ENCODE assay signal across 1 cellular context in the genomic region with DNA sequence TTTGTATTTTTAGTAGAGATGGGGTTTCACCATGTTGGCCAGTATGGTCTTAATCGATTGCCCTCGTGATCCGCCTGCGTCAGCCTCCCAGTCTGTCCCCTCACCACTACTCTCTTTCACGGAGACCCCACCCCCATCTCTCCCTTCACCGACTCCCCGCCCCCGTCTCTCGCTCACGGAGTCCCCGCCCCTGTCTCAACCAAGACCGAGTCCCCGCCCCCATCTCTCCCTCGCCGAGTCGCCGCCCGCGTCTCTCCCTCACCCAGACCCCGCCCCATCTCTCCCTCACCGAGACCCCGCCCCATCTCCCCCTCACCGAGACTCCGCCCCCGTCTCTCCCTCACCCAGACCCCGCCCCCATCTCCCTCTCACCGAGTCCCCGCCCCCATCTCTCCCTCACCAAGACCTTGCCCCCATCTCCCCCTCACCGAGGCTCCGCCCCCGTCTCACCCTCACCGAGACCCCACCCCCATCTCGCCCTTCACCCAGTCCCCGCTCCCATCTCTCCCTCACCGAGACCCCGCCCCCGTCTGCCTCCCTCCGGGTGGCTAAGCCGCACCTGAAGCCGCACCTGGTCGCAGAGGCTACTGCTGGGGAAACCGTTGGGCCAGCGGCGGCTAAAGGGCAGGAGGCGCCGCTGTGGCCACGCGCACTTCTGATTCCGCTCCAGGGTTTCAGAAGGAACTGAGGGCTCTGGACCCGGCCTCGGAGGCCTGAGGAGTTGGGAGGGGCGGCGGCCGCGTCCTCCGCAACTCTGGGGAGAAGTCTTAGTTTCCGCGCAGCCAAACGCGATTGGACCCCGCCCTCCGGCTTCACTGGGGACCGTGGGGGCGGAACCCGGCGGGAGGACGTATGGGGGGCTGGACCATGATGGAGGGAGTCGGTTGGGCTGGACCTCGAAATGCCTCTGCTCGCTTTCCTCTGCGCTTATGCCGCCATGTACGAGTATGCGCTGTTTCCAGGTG.
TF ChIP-seq lines count a peak whose summit lies in the region.

No MANE protein-coding gene starts in this region.

TF ChIP-seq in H1, 55 proteins besides CTCF, POLR2A, EP300 and RAD21 (continues in another document):
- TF ChIP-seq YY1 (IDR thresholded peaks at IDR 0.05; ENCODE audit: low read depth, low read length) = 0 out of 2 replicates have a peak, but pooled peaks have one; percentile 48
- TF ChIP-seq TCF12 (IDR thresholded peaks at IDR 0.05; ENCODE audit: low read depth, low read length) = peak; percentile 85
- TF ChIP-seq, protein P1, sequence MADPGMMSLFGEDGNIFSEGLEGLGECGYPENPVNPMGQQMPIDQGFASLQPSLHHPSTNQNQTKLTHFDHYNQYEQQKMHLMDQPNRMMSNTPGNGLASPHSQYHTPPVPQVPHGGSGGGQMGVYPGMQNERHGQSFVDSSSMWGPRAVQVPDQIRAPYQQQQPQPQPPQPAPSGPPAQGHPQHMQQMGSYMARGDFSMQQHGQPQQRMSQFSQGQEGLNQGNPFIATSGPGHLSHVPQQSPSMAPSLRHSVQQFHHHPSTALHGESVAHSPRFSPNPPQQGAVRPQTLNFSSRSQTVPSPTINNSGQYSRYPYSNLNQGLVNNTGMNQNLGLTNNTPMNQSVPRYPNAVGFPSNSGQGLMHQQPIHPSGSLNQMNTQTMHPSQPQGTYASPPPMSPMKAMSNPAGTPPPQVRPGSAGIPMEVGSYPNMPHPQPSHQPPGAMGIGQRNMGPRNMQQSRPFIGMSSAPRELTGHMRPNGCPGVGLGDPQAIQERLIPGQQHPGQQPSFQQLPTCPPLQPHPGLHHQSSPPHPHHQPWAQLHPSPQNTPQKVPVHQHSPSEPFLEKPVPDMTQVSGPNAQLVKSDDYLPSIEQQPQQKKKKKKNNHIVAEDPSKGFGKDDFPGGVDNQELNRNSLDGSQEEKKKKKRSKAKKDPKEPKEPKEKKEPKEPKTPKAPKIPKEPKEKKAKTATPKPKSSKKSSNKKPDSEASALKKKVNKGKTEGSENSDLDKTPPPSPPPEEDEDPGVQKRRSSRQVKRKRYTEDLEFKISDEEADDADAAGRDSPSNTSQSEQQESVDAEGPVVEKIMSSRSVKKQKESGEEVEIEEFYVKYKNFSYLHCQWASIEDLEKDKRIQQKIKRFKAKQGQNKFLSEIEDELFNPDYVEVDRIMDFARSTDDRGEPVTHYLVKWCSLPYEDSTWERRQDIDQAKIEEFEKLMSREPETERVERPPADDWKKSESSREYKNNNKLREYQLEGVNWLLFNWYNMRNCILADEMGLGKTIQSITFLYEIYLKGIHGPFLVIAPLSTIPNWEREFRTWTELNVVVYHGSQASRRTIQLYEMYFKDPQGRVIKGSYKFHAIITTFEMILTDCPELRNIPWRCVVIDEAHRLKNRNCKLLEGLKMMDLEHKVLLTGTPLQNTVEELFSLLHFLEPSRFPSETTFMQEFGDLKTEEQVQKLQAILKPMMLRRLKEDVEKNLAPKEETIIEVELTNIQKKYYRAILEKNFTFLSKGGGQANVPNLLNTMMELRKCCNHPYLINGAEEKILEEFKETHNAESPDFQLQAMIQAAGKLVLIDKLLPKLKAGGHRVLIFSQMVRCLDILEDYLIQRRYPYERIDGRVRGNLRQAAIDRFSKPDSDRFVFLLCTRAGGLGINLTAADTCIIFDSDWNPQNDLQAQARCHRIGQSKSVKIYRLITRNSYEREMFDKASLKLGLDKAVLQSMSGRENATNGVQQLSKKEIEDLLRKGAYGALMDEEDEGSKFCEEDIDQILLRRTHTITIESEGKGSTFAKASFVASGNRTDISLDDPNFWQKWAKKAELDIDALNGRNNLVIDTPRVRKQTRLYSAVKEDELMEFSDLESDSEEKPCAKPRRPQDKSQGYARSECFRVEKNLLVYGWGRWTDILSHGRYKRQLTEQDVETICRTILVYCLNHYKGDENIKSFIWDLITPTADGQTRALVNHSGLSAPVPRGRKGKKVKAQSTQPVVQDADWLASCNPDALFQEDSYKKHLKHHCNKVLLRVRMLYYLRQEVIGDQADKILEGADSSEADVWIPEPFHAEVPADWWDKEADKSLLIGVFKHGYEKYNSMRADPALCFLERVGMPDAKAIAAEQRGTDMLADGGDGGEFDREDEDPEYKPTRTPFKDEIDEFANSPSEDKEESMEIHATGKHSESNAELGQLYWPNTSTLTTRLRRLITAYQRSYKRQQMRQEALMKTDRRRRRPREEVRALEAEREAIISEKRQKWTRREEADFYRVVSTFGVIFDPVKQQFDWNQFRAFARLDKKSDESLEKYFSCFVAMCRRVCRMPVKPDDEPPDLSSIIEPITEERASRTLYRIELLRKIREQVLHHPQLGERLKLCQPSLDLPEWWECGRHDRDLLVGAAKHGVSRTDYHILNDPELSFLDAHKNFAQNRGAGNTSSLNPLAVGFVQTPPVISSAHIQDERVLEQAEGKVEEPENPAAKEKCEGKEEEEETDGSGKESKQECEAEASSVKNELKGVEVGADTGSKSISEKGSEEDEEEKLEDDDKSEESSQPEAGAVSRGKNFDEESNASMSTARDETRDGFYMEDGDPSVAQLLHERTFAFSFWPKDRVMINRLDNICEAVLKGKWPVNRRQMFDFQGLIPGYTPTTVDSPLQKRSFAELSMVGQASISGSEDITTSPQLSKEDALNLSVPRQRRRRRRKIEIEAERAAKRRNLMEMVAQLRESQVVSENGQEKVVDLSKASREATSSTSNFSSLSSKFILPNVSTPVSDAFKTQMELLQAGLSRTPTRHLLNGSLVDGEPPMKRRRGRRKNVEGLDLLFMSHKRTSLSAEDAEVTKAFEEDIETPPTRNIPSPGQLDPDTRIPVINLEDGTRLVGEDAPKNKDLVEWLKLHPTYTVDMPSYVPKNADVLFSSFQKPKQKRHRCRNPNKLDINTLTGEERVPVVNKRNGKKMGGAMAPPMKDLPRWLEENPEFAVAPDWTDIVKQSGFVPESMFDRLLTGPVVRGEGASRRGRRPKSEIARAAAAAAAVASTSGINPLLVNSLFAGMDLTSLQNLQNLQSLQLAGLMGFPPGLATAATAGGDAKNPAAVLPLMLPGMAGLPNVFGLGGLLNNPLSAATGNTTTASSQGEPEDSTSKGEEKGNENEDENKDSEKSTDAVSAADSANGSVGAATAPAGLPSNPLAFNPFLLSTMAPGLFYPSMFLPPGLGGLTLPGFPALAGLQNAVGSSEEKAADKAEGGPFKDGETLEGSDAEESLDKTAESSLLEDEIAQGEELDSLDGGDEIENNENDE (IDR thresholded peaks at IDR 0.05; ENCODE audit: insufficient replicate concordance, low read length) = no peak
- TF ChIP-seq, protein P2, sequence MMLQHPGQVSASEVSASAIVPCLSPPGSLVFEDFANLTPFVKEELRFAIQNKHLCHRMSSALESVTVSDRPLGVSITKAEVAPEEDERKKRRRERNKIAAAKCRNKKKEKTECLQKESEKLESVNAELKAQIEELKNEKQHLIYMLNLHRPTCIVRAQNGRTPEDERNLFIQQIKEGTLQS (IDR thresholded peaks at IDR 0.05; ENCODE audit: insufficient read depth, low read depth, low read length) = no peak
- TF ChIP-seq NRF1 (IDR thresholded peaks at IDR 0.05; ENCODE audit: low read depth, low read length) = no peak
- peak; percentile 70 for TF ChIP-seq TBP (IDR thresholded peaks at IDR 0.05; ENCODE audit: low read depth, low read length)
- TF ChIP-seq, protein P3, sequence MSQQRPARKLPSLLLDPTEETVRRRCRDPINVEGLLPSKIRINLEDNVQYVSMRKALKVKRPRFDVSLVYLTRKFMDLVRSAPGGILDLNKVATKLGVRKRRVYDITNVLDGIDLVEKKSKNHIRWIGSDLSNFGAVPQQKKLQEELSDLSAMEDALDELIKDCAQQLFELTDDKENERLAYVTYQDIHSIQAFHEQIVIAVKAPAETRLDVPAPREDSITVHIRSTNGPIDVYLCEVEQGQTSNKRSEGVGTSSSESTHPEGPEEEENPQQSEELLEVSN (IDR thresholded peaks at IDR 0.05) = peak; percentile 12; the same call in 1 of the 2 replicates
- TF ChIP-seq GABPA (IDR thresholded peaks at IDR 0.05; ENCODE audit: borderline replicate concordance, insufficient read depth, low read length) = no peak
- no peak for TF ChIP-seq SIRT6 (IDR thresholded peaks at IDR 0.05; ENCODE audit: low read length)
- no peak for TF ChIP-seq SIX5 (IDR thresholded peaks at IDR 0.05; ENCODE audit: low read depth, low read length)
- peak; percentile 45; the same call in 1 of the 2 replicates for TF ChIP-seq GTF2F1 (IDR thresholded peaks at IDR 0.05; ENCODE audit: borderline replicate concordance, low read depth, low read length)
- no peak for TF ChIP-seq EGR1 (IDR thresholded peaks at IDR 0.05; ENCODE audit: borderline replicate concordance, low read depth, low read length)
- no peak for TF ChIP-seq SRF (IDR thresholded peaks at IDR 0.05; ENCODE audit: low read depth, low read length)
- no peak for TF ChIP-seq RFX5 (IDR thresholded peaks at IDR 0.05; ENCODE audit: borderline replicate concordance, low read depth, low read length)
- TF ChIP-seq TAF1 (IDR thresholded peaks at IDR 0.05; ENCODE audit: low read depth, low read length) = peak; percentile 73
- TF ChIP-seq, protein P4, sequence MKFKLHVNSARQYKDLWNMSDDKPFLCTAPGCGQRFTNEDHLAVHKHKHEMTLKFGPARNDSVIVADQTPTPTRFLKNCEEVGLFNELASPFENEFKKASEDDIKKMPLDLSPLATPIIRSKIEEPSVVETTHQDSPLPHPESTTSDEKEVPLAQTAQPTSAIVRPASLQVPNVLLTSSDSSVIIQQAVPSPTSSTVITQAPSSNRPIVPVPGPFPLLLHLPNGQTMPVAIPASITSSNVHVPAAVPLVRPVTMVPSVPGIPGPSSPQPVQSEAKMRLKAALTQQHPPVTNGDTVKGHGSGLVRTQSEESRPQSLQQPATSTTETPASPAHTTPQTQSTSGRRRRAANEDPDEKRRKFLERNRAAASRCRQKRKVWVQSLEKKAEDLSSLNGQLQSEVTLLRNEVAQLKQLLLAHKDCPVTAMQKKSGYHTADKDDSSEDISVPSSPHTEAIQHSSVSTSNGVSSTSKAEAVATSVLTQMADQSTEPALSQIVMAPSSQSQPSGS (IDR thresholded peaks at IDR 0.05; ENCODE audit: low read length) = peak; percentile 54; the same call in 1 of the 2 replicates
- TF ChIP-seq KDM4A (IDR thresholded peaks at IDR 0.05; ENCODE audit: low read depth, low read length, severe bottlenecking) = peak; percentile 49
- TF ChIP-seq TEAD4 (IDR thresholded peaks at IDR 0.05; ENCODE audit: low read depth, low read length) = no peak
- no peak for TF ChIP-seq RNF2 (IDR thresholded peaks at IDR 0.05; ENCODE audit: borderline replicate concordance, low read depth, low read length, missing control alignments, poor library complexity, severe bottlenecking)
- TF ChIP-seq EZH2 (IDR thresholded peaks at IDR 0.05; ENCODE audit: low read depth, low read length, severe bottlenecking) = no peak
- TF ChIP-seq PHF8 (conservative IDR thresholded peaks at IDR 0.05; ENCODE audit: low read depth, low read length) = peak; percentile 97
- TF ChIP-seq KDM1A (IDR thresholded peaks at IDR 0.05; ENCODE audit: borderline replicate concordance, low read length) = no peak
- TF ChIP-seq ASH2L (IDR thresholded peaks at IDR 0.05; ENCODE audit: low read length) = peak; percentile 66
- TF ChIP-seq HDAC6 (IDR thresholded peaks at IDR 0.05; ENCODE audit: low read depth, low read length) = no peak
- peak in 1 of 2 experiments; percentile 29; a peak in 1 of 4 replicates for TF ChIP-seq HDAC2 (IDR thresholded peaks at IDR 0.05; ENCODE audit: borderline replicate concordance in 1 of 2, low read depth in 2 of 2, low read length in 2 of 2)
- peak in 1 of 2 experiments; percentile 75; a peak in 1 of 4 replicates for TF ChIP-seq SIN3A (conservative IDR thresholded peaks at IDR 0.05 in 1 of 2, IDR thresholded peaks at IDR 0.05 in 1 of 2; ENCODE audit: low read depth in 1 of 2, low read length in 2 of 2)
- no peak for TF ChIP-seq JUND (IDR thresholded peaks at IDR 0.05; ENCODE audit: low read length)
- no peak for TF ChIP-seq MAFK (IDR thresholded peaks at IDR 0.05; ENCODE audit: low read depth, low read length)
- TF ChIP-seq NANOG (IDR thresholded peaks at IDR 0.05; ENCODE audit: insufficient read depth, low read depth, low read length, poor library complexity, severe bottlenecking) = no peak
- peak; percentile 80 for TF ChIP-seq CHD2 (IDR thresholded peaks at IDR 0.05; ENCODE audit: low read length)
- TF ChIP-seq BACH1 (IDR thresholded peaks at IDR 0.05; ENCODE audit: low read length) = no peak
- TF ChIP-seq CEBPB (IDR thresholded peaks at IDR 0.05; ENCODE audit: low read depth, low read length) = no peak
- no peak for TF ChIP-seq SUZ12 (IDR thresholded peaks at IDR 0.05; ENCODE audit: low read length)
- TF ChIP-seq CHD1 (IDR thresholded peaks at IDR 0.05; ENCODE audit: low read depth, low read length) = 0 out of 2 replicates have a peak, but pooled peaks have one; percentile 53
- no peak for TF ChIP-seq CBX5 (IDR thresholded peaks at IDR 0.05; ENCODE audit: low read depth, low read length)
- TF ChIP-seq TAF7 (optimal IDR thresholded peaks at IDR 0.05; ENCODE audit: borderline replicate concordance, low read depth, low read length) = peak; percentile 90
- no peak for TF ChIP-seq SAP30 (IDR thresholded peaks at IDR 0.05; ENCODE audit: insufficient read depth, insufficient replicate concordance, low read length)
- TF ChIP-seq CBX8 (IDR thresholded peaks at IDR 0.05; ENCODE audit: borderline replicate concordance, low read depth, low read length) = no peak
- peak; percentile 81 for TF ChIP-seq POLR2AphosphoS5 (IDR thresholded peaks at IDR 0.05; ENCODE audit: low read depth, low read length)
- no peak for TF ChIP-seq POU5F1 (IDR thresholded peaks at IDR 0.05; ENCODE audit: low read depth, low read length)
- TF ChIP-seq SP1 (IDR thresholded peaks at IDR 0.05; ENCODE audit: low read depth, low read length) = no peak
- no peak for TF ChIP-seq RXRA (IDR thresholded peaks at IDR 0.05; ENCODE audit: insufficient read depth, low read depth, low read length)
- TF ChIP-seq RBBP5 (IDR thresholded peaks at IDR 0.05; ENCODE audit: borderline replicate concordance, low read depth, low read length) = peak; percentile 85; the same call in 1 of the 2 replicates
- TF ChIP-seq ZNF274 (IDR thresholded peaks at IDR 0.05; ENCODE audit: borderline replicate concordance, extremely low read depth, low read length) = no peak
- peak; percentile 42; the same call in 1 of the 2 replicates for TF ChIP-seq CREB1 (IDR thresholded peaks at IDR 0.05)
- no peak for TF ChIP-seq JUN (IDR thresholded peaks at IDR 0.05; ENCODE audit: low read depth, low read length)
- TF ChIP-seq SP4 (IDR thresholded peaks at IDR 0.05; ENCODE audit: low read length) = peak; percentile 85
- TF ChIP-seq, protein P5, sequence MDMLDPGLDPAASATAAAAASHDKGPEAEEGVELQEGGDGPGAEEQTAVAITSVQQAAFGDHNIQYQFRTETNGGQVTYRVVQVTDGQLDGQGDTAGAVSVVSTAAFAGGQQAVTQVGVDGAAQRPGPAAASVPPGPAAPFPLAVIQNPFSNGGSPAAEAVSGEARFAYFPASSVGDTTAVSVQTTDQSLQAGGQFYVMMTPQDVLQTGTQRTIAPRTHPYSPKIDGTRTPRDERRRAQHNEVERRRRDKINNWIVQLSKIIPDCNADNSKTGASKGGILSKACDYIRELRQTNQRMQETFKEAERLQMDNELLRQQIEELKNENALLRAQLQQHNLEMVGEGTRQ (IDR thresholded peaks at IDR 0.05; ENCODE audit: low read length) = peak; percentile 15; the same call in 1 of the 2 replicates
- peak; percentile 26; the same call in 1 of the 2 replicates for TF ChIP-seq BRCA1 (IDR thresholded peaks at IDR 0.05; ENCODE audit: low read depth, low read length)
- TF ChIP-seq KDM5A (IDR thresholded peaks at IDR 0.05; ENCODE audit: low read length) = no peak
- no peak for TF ChIP-seq CTBP2 (IDR thresholded peaks at IDR 0.05; ENCODE audit: borderline replicate concordance, insufficient read depth, insufficient read length, low read length)
- TF ChIP-seq, protein P6, sequence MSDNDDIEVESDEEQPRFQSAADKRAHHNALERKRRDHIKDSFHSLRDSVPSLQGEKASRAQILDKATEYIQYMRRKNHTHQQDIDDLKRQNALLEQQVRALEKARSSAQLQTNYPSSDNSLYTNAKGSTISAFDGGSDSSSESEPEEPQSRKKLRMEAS (IDR thresholded peaks at IDR 0.05) = no peak; the same call in 1 of the 2 replicates
